In genomic region chrX:69060631-69061408, GRCh38 we compare ENCODE assay signal across 11 cellular contexts.
A peak's percentile ranks its signal among the peaks of the same experiment; 100 is the strongest.
DNase-seq lines count a peak whose midpoint lies in the region; ATAC-seq and TF ChIP-seq lines count a peak whose summit lies in the region.
"Had no signal": no experiment of that assay in that cellular context is flagged by ENCODE, and none has a peak within 500 bp of the region (broad histone marks: within the 10 kb centered on the region; RNA-seq: fewer than 3 reads in every experiment).

No MANE protein-coding gene starts in this region.

- no peak overlapping the region for H3K4me3 Mint-ChIP-seq in GM23338
- H3K4me3 Mint-ChIP-seq: activated B cell treated with CpG ODN at 0.5 μM for 24 hours had no signal

- peaks cover 8% of the 10 kb centered on the region for H3K27me3 Mint-ChIP-seq in GM23338 (ENCODE audit: insufficient read depth, low read depth, poor library complexity)
- H3K27me3 Mint-ChIP-seq: activated B cell treated with CpG ODN at 0.5 μM for 24 hours had no signal

- intact Hi-C loops in ascending aorta (cut with DNase I): loop anchor here (1.0 to 10.0 kb wide), 2 partner anchors 233 to 324 kb away; no protein-coding TSS in a partner anchor
- intact Hi-C loops in right cardiac atrium (cut with DNase I): loop anchor here (5.0 to 10.0 kb wide), 2 partner anchors 224 to 234 kb away; partner anchors contain the start of gene EFNB1 (in 4 of the 4)
- intact Hi-C loops in sigmoid colon (cut with DNase I): loop anchor here (1.0 to 10.0 kb wide), 2 partner anchors 164 to 233 kb away; no protein-coding TSS in a partner anchor
- intact Hi-C loops in spleen (cut with DNase I; ENCODE audit: low total_unique reads): no loop called here

- H3K27me3 ChIP-seq in GM23338 (ENCODE audit: insufficient read depth) (no peaks in the 10 kb centered on the region), ascending aorta (no peaks in the 10 kb centered on the region), right cardiac atrium (ENCODE audit: control insufficient read depth, insufficient read depth) (no peaks in the 10 kb centered on the region), sigmoid colon (no peaks in the 10 kb centered on the region), spleen (replicated peaks in 1 of 7) (no peaks in the 10 kb centered on the region)

- H3K4me2 ChIP-seq in GM23338: no peak overlapping the region
- H3K4me2 ChIP-seq: KMS-11 had no signal

- H3K79me2 ChIP-seq in GM23338 (replicated peaks; ENCODE audit: insufficient read depth): no peaks in the 10 kb centered on the region

- no peaks in the 10 kb centered on the region for H3K36me3 ChIP-seq in GM23338 (ENCODE audit: insufficient read depth)
- H3K36me3 ChIP-seq in ascending aorta: no peaks in the 10 kb centered on the region
- H3K36me3 ChIP-seq in sigmoid colon: no peaks in the 10 kb centered on the region
- no peaks in the 10 kb centered on the region for H3K36me3 ChIP-seq in spleen

- H3K4me1 ChIP-seq in GM23338 (ENCODE audit: insufficient read depth) (no peaks in the 10 kb centered on the region; the same call in 1 of the 2 replicates), ascending aorta (no peaks in the 10 kb centered on the region), right cardiac atrium (ENCODE audit: control insufficient read depth, insufficient read depth, low read length) (no peaks in the 10 kb centered on the region), sigmoid colon (no peaks in the 10 kb centered on the region), spleen (no peaks in the 10 kb centered on the region)

- H3K9me3 ChIP-seq in ascending aorta (peaks cover 0 to 6% of the 10 kb centered on the region in 2 donors), right cardiac atrium (ENCODE audit: control insufficient read depth, low read length) (no peaks in the 10 kb centered on the region), sigmoid colon (no peaks in the 10 kb centered on the region), spleen (peaks cover 0 to 10% (median 0%) of the 10 kb centered on the region in 8 donors)

- ATAC-seq in GM23338 (peak; percentile 81), right cardiac atrium (peak; percentile 86 to 91), HG03025 (IDR thresholded peaks at IDR 0.05; ENCODE audit: low FRiP score, unreplicated experiment) (no peak)

- no peak overlapping the region for H3K4me3 ChIP-seq in GM23338
- no peak overlapping the region for H3K4me3 ChIP-seq in ascending aorta
- no peak overlapping the region for H3K4me3 ChIP-seq in right cardiac atrium (ENCODE audit: low read length)
- H3K4me3 ChIP-seq in sigmoid colon: no peak overlapping the region
- H3K4me3 ChIP-seq in spleen: no peak overlapping the region

- TF ChIP-seq POLR2A in sigmoid colon (IDR thresholded peaks at IDR 0.05) (no peak), spleen (IDR thresholded peaks at IDR 0.05) (no peak)

- H3F3A ChIP-seq in GM23338 (replicated peaks; ENCODE audit: low read depth): no peaks in the 10 kb centered on the region

- H3K4me1 Mint-ChIP-seq in GM23338: peaks cover 7% of the 10 kb centered on the region; the same call in 2 of the 3 replicates
- H3K4me1 Mint-ChIP-seq: activated B cell treated with CpG ODN at 0.5 μM for 24 hours had no signal

- H3K27ac ChIP-seq in GM23338 (ENCODE audit: low read depth) (no peak overlapping the region), ascending aorta (no peak overlapping the region), right cardiac atrium (ENCODE audit: low read length) (no peak overlapping the region), sigmoid colon (no peak overlapping the region), spleen (no peak overlapping the region)
- H3K27ac ChIP-seq: epithelial cell of prostate, KMS-11 had no signal

- no peaks in the 10 kb centered on the region for H4K20me1 ChIP-seq in GM23338 (replicated peaks; ENCODE audit: insufficient read depth)

- WGBS in right cardiac atrium: 55% methylated on average over 6 of the region's 6 CpGs
- WGBS in sigmoid colon, 2 donors: 51 to 72% methylated on average over 6 of the region's 6 CpGs
- 57 to 69% (median 62%) methylated on average over 3 to 6 of the region's 6 CpGs for WGBS in spleen, 5 donors

- no peak for TF ChIP-seq EP300 in sigmoid colon (IDR thresholded peaks at IDR 0.05)

- no peaks in the 10 kb centered on the region for H3K36me3 Mint-ChIP-seq in GM23338 (ENCODE audit: low read depth)

- no peak overlapping the region for H2AFZ ChIP-seq in GM23338

- TF ChIP-seq CTCF in GM23338 (conservative IDR thresholded peaks at IDR 0.05; ENCODE audit: low read depth in 2 of 2) (peak; percentile 18 to 72; a peak in 3 of 4 replicates), ascending aorta (IDR thresholded peaks at IDR 0.05) (peak in 2 of 3 experiments; percentile 30 to 52), sigmoid colon (IDR thresholded peaks at IDR 0.05) (peak in 3 of 4 experiments; percentile 29 to 37 (median 32)), spleen (IDR thresholded peaks at IDR 0.05 in 8 of 11, conservative IDR thresholded peaks at IDR 0.05 in 3 of 11) (peak in 4 of 11 experiments; percentile 21 to 40 (median 30))

- DNase-seq in GM23338 (ENCODE audit: low spot score) (peak; percentile 48), ascending aorta (ENCODE audit: low spot score in 2 of 2) (peak in 1 of 2 donors; percentile 63), right cardiac atrium (peak in 1 of 3 donors; percentile 60), sigmoid colon (no peak), spleen (no peak), NCI-H187 (lab: John Stamatoyannopoulos, UW) (no peak), NCI-H1048 (lab: John Stamatoyannopoulos, UW) (no peak)
- DNase-seq: activated B cell treated with CpG ODN at 0.5 μM for 24 hours had no signal

- H3K9me2 ChIP-seq in GM23338 (ENCODE audit: insufficient read depth): no peaks in the 10 kb centered on the region

- no peaks in the 10 kb centered on the region; the same call in 2 of the 3 replicates for H3K9me3 Mint-ChIP-seq in GM23338
- H3K9me3 Mint-ChIP-seq: activated B cell treated with CpG ODN at 0.5 μM for 24 hours had no signal

- no peak overlapping the region for H3K27ac Mint-ChIP-seq in GM23338
- H3K27ac Mint-ChIP-seq: activated B cell treated with CpG ODN at 0.5 μM for 24 hours had no signal

TF ChIP-seq in GM23338, 12 proteins besides CTCF, POLR2A, EP300 and RAD21 (continues in another document):
- no peak for TF ChIP-seq POLR2AphosphoS5 (IDR thresholded peaks at IDR 0.05; ENCODE audit: low read depth)
- no peak for TF ChIP-seq JUNB (IDR thresholded peaks at IDR 0.05; ENCODE audit: unreplicated experiment)
- TF ChIP-seq, protein P1, sequence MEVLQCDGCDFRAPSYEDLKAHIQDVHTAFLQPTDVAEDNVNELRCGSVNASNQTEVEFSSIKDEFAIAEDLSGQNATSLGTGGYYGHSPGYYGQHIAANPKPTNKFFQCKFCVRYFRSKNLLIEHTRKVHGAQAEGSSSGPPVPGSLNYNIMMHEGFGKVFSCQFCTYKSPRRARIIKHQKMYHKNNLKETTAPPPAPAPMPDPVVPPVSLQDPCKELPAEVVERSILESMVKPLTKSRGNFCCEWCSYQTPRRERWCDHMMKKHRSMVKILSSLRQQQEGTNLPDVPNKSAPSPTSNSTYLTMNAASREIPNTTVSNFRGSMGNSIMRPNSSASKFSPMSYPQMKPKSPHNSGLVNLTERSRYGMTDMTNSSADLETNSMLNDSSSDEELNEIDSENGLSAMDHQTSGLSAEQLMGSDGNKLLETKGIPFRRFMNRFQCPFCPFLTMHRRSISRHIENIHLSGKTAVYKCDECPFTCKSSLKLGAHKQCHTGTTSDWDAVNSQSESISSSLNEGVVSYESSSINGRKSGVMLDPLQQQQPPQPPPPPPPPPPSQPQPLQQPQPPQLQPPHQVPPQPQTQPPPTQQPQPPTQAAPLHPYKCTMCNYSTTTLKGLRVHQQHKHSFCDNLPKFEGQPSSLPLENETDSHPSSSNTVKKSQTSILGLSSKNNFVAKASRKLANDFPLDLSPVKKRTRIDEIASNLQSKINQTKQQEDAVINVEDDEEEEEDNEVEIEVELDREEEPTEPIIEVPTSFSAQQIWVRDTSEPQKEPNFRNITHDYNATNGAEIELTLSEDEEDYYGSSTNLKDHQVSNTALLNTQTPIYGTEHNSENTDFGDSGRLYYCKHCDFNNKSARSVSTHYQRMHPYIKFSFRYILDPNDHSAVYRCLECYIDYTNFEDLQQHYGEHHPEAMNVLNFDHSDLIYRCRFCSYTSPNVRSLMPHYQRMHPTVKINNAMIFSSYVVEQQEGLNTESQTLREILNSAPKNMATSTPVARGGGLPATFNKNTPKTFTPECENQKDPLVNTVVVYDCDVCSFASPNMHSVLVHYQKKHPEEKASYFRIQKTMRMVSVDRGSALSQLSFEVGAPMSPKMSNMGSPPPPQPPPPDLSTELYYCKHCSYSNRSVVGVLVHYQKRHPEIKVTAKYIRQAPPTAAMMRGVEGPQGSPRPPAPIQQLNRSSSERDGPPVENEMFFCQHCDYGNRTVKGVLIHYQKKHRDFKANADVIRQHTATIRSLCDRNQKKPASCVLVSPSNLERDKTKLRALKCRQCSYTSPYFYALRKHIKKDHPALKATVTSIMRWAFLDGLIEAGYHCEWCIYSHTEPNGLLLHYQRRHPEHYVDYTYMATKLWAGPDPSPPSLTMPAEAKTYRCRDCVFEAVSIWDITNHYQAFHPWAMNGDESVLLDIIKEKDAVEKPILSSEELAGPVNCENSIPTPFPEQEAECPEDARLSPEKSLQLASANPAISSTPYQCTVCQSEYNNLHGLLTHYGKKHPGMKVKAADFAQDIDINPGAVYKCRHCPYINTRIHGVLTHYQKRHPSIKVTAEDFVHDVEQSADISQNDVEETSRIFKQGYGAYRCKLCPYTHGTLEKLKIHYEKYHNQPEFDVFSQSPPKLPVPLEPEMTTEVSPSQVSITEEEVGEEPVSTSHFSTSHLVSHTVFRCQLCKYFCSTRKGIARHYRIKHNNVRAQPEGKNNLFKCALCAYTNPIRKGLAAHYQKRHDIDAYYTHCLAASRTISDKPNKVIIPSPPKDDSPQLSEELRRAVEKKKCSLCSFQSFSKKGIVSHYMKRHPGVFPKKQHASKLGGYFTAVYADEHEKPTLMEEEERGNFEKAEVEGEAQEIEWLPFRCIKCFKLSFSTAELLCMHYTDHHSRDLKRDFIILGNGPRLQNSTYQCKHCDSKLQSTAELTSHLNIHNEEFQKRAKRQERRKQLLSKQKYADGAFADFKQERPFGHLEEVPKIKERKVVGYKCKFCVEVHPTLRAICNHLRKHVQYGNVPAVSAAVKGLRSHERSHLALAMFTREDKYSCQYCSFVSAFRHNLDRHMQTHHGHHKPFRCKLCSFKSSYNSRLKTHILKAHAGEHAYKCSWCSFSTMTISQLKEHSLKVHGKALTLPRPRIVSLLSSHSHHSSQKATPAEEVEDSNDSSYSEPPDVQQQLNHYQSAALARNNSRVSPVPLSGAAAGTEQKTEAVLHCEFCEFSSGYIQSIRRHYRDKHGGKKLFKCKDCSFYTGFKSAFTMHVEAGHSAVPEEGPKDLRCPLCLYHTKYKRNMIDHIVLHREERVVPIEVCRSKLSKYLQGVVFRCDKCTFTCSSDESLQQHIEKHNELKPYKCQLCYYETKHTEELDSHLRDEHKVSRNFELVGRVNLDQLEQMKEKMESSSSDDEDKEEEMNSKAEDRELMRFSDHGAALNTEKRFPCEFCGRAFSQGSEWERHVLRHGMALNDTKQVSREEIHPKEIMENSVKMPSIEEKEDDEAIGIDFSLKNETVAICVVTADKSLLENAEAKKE (CRISPR knock-in tag; IDR thresholded peaks at IDR 0.05): no peak
